Comparison of ENCODE assay signal across 12 cellular contexts in genomic region chr20:40442181-40442963, GRCh38.
A peak's percentile ranks its signal among the peaks of the same experiment; 100 is the strongest.
DNase-seq lines count a peak whose midpoint lies in the region; ATAC-seq, FAIRE-seq and TF ChIP-seq lines count a peak whose summit lies in the region.
"Had no signal": no experiment of that assay in that cellular context is flagged by ENCODE, and none has a peak within 500 bp of the region (broad histone marks: within the 10 kb centered on the region; RNA-seq: fewer than 3 reads in every experiment).

No MANE protein-coding gene starts in this region.

- no peak overlapping the region for H3K27ac Mint-ChIP-seq in activated T-helper 2 cell treated with anti-CD3 and anti-CD28 coated beads, Interferon-gamma antibody, Interleukin-2, Interleukin-4, amounts not matched to agents 10 μg/mL and 5 μg/mL and 100 μg/mL, durations not matched to agents 14 hours and 24 hours and 36 hours

- no peak for FAIRE-seq in urothelium cell line (lab: Jason Lieb, UNC)

- DNase-seq in cardiac muscle cell (ENCODE audit: low read depth in 1 of 2, low spot score in 1 of 2): peak; percentile 14 to 31
- no peak for DNase-seq in right atrium auricular region (ENCODE audit: low spot score)
- DNase-seq in islet precursor cell: peak; percentile 70
- DNase-seq in urothelium cell line (ENCODE audit: low spot score): peak; percentile 43
- DNase-seq in activated T-helper 2 cell treated with anti-CD3 and anti-CD28 coated beads, Interferon-gamma antibody, Interleukin-2, Interleukin-4, amounts not matched to agents 10 μg/mL and 5 μg/mL and 100 μg/mL, durations not matched to agents 14 hours and 24 hours and 36 hours (ENCODE audit: low spot score): no peak
- DNase-seq in SW 1271 (lab: John Stamatoyannopoulos, UW): no peak
- DNase-seq: NCI-H446 treated with DMSO at 0.1 percent for 48 hours, T-helper 1 cell had no signal

- ATAC-seq in HG03457 (IDR thresholded peaks at IDR 0.05; ENCODE audit: unreplicated experiment): no peak

- no peaks in the 10 kb centered on the region for H3K4me1 Mint-ChIP-seq in activated T-helper 2 cell treated with anti-CD3 and anti-CD28 coated beads, Interferon-gamma antibody, Interleukin-2, Interleukin-4, amounts not matched to agents 10 μg/mL and 5 μg/mL and 100 μg/mL, durations not matched to agents 14 hours and 24 hours and 36 hours (ENCODE audit: low read depth)

- no peaks in the 10 kb centered on the region for H3K9me3 ChIP-seq in cardiac muscle cell (ENCODE audit: low read depth)
- H3K9me3 ChIP-seq in right atrium auricular region: no peaks in the 10 kb centered on the region
- H3K9me3 ChIP-seq: adrenal gland; BLaER1 treated with 17β-estradiol and CSF1 and Interleukin-3, amounts not matched to agents 10 nM and 100 nM had no signal

- no peaks in the 10 kb centered on the region for H3K27me3 Mint-ChIP-seq in activated T-helper 2 cell treated with anti-CD3 and anti-CD28 coated beads, Interferon-gamma antibody, Interleukin-2, Interleukin-4, amounts not matched to agents 10 μg/mL and 5 μg/mL and 100 μg/mL, durations not matched to agents 14 hours and 24 hours and 36 hours (ENCODE audit: low read depth)

- H3K4me3 ChIP-seq in cardiac muscle cell (no peak overlapping the region), right atrium auricular region (no peak overlapping the region)
- H3K4me3 ChIP-seq: adrenal gland; BLaER1 treated with 17β-estradiol and CSF1 and Interleukin-3, amounts not matched to agents 10 nM and 100 nM had no signal

- intact Hi-C loops in activated T-helper 2 cell treated with anti-CD3 and anti-CD28 coated beads, Interferon-gamma antibody, Interleukin-2, Interleukin-4, amounts not matched to agents 10 μg/mL and 5 μg/mL and 100 μg/mL, durations not matched to agents 14 hours and 24 hours and 36 hours (cut with micrococcal nuclease): no loop called here

- H3K4me1 ChIP-seq in cardiac muscle cell (ENCODE audit: low read depth) (peaks cover 16% of the 10 kb centered on the region), right atrium auricular region (no peaks in the 10 kb centered on the region)
- H3K4me1 ChIP-seq: adrenal gland had no signal

- no peak overlapping the region for H3K27ac ChIP-seq in cardiac muscle cell
- no peak overlapping the region for H3K27ac ChIP-seq in right atrium auricular region
- H3K27ac ChIP-seq in VCaP: peak overlapping the region; percentile 7; the same call in 1 of the 2 replicates
- H3K27ac ChIP-seq: adrenal gland had no signal

- no peaks in the 10 kb centered on the region for H3K36me3 ChIP-seq in cardiac muscle cell
- no peaks in the 10 kb centered on the region for H3K36me3 ChIP-seq in right atrium auricular region
- H3K36me3 ChIP-seq: adrenal gland; BLaER1 treated with 17β-estradiol and CSF1 and Interleukin-3, amounts not matched to agents 10 nM and 100 nM had no signal

- TF ChIP-seq CTCF in cardiac muscle cell (IDR thresholded peaks at IDR 0.05; ENCODE audit: low read depth, low read length) (peak; percentile 14), right atrium auricular region (IDR thresholded peaks at IDR 0.05) (peak in 1 of 2 donors; percentile 16), VCaP (conservative IDR thresholded peaks at IDR 0.05) (peak; percentile 29; the same call in 1 of the 2 replicates)

- H3K36me3 Mint-ChIP-seq in activated T-helper 2 cell treated with anti-CD3 and anti-CD28 coated beads, Interferon-gamma antibody, Interleukin-2, Interleukin-4, amounts not matched to agents 10 μg/mL and 5 μg/mL and 100 μg/mL, durations not matched to agents 14 hours and 24 hours and 36 hours (ENCODE audit: low read depth): no peaks in the 10 kb centered on the region

- no peaks in the 10 kb centered on the region for H3K9me3 Mint-ChIP-seq in activated T-helper 2 cell treated with anti-CD3 and anti-CD28 coated beads, Interferon-gamma antibody, Interleukin-2, Interleukin-4, amounts not matched to agents 10 μg/mL and 5 μg/mL and 100 μg/mL, durations not matched to agents 14 hours and 24 hours and 36 hours

- no peak overlapping the region for H3K4me3 Mint-ChIP-seq in activated T-helper 2 cell treated with anti-CD3 and anti-CD28 coated beads, Interferon-gamma antibody, Interleukin-2, Interleukin-4, amounts not matched to agents 10 μg/mL and 5 μg/mL and 100 μg/mL, durations not matched to agents 14 hours and 24 hours and 36 hours (ENCODE audit: low read depth)

- no peaks in the 10 kb centered on the region for H3K27me3 ChIP-seq in cardiac muscle cell
- H3K27me3 ChIP-seq in right atrium auricular region: no peaks in the 10 kb centered on the region
- H3K27me3 ChIP-seq: adrenal gland; BLaER1 treated with 17β-estradiol and CSF1 and Interleukin-3, amounts not matched to agents 10 nM and 100 nM had no signal

Comparison
In these comparisons a context has a peak if more than half of its experiments do, and no peak if none do; other contexts are left out.
1. DNase-seq: peak in cardiac muscle cell (2 of 2), islet precursor cell (single experiment) and urothelium cell line (single experiment); none in right atrium auricular region (single experiment), activated T-helper 2 cell treated with anti-CD3 and anti-CD28 coated beads, Interferon-gamma antibody, Interleukin-2, Interleukin-4, amounts not matched to agents 10 μg/mL and 5 μg/mL and 100 μg/mL, durations not matched to agents 14 hours and 24 hours and 36 hours (single experiment) and SW 1271 (0 of 2).